ENCODE assay signal across 18 cellular contexts in genomic region chr7:2031496-2031895, GRCh38.
A peak's percentile ranks its signal among the peaks of the same experiment; 100 is the strongest.
DNase-seq lines count a peak whose midpoint lies in the region; ATAC-seq and TF ChIP-seq lines count a peak whose summit lies in the region.
"Had no signal": no experiment of that assay in that cellular context is flagged by ENCODE, and none has a peak within 500 bp of the region (broad histone marks: within the 10 kb centered on the region; RNA-seq: fewer than 3 reads in every experiment).

No MANE protein-coding gene starts in this region.

- peaks cover 32% of the 10 kb centered on the region for H3K4me1 Mint-ChIP-seq in activated naive CD4-positive, alpha-beta T cell treated with anti-CD3 and anti-CD28 coated beads, Interleukin-2, amount 50 U/mL, for 24 hours
- peaks cover 18% of the 10 kb centered on the region for H3K4me1 Mint-ChIP-seq in activated T-helper 17 cell treated with anti-CD3 and anti-CD28 coated beads, Interleukin-2, amount 50 U/mL, for 72 hours
- peaks cover 38% of the 10 kb centered on the region for H3K4me1 Mint-ChIP-seq in stimulated activated memory B cell treated with anti-CD40 and anti-IgM and Interleukin-4, amounts not matched to agents 10 μg/mL and 1 μg/mL and 100 μg/mL, for 72 hours

- no peak overlapping the region for H3K27ac ChIP-seq in lower lobe of right lung
- H3K27ac ChIP-seq: dorsolateral prefrontal cortex, RWPE1, transverse colon had no signal

- peaks cover 12% of the 10 kb centered on the region for H3K9me3 Mint-ChIP-seq in activated naive CD4-positive, alpha-beta T cell treated with anti-CD3 and anti-CD28 coated beads, Interleukin-2, amount 50 U/mL, for 24 hours
- H3K9me3 Mint-ChIP-seq in activated T-helper 17 cell treated with anti-CD3 and anti-CD28 coated beads, Interleukin-2, amount 50 U/mL, for 72 hours, result peaks cover 20% of the 10 kb centered on the region
- H3K9me3 Mint-ChIP-seq in stimulated activated memory B cell treated with anti-CD40 and anti-IgM and Interleukin-4, amounts not matched to agents 10 μg/mL and 1 μg/mL and 100 μg/mL, for 72 hours, result peaks cover 15% of the 10 kb centered on the region

- no peaks in the 10 kb centered on the region for H3K27me3 Mint-ChIP-seq in activated naive CD4-positive, alpha-beta T cell treated with anti-CD3 and anti-CD28 coated beads, Interleukin-2, amount 50 U/mL, for 24 hours
- H3K27me3 Mint-ChIP-seq in activated T-helper 17 cell treated with anti-CD3 and anti-CD28 coated beads, Interleukin-2, amount 50 U/mL, for 72 hours, result no peaks in the 10 kb centered on the region
- no peaks in the 10 kb centered on the region for H3K27me3 Mint-ChIP-seq in stimulated activated memory B cell treated with anti-CD40 and anti-IgM and Interleukin-4, amounts not matched to agents 10 μg/mL and 1 μg/mL and 100 μg/mL, for 72 hours

- no peaks in the 10 kb centered on the region for H3K36me3 ChIP-seq in lower lobe of right lung
- H3K36me3 ChIP-seq: transverse colon had no signal

- no peak for DNase-seq in activated naive CD4-positive, alpha-beta T cell (lab: John Stamatoyannopoulos, UW)
- DNase-seq in lower lobe of right lung (peak; percentile 20), T-helper 9 cell (no peak), NCI-H1417 treated with DMSO at 0.1 percent for 48 hours (lab: John Stamatoyannopoulos, UW) (no peak)
- DNase-seq: activated CD4-positive, alpha-beta T cell treated with anti-CD3 and anti-CD28 coated beads for 4 hours; activated T-cell treated with anti-CD3 and anti-CD28 coated beads, Interleukin-2, amount 50 U/mL, for 72 hours; kidney glomerular epithelial cell; MM.1S; NCI-H2081 treated with DMSO at 0.1 percent for 48 hours; NCI-H748 treated with DMSO at 0.1 percent for 48 hours; stimulated activated CD4-positive, alpha-beta T cell treated with anti-CD3 and anti-CD28 coated beads, Interleukin-2, amount 100 ng/mL, for 48 hours; transverse colon had no signal

- no peak overlapping the region for H3K27ac Mint-ChIP-seq in activated naive CD4-positive, alpha-beta T cell treated with anti-CD3 and anti-CD28 coated beads, Interleukin-2, amount 50 U/mL, for 24 hours
- peak overlapping the region; percentile 43 for H3K27ac Mint-ChIP-seq in activated T-helper 17 cell treated with anti-CD3 and anti-CD28 coated beads, Interleukin-2, amount 50 U/mL, for 72 hours
- peak overlapping the region; percentile 52 for H3K27ac Mint-ChIP-seq in stimulated activated memory B cell treated with anti-CD40 and anti-IgM and Interleukin-4, amounts not matched to agents 10 μg/mL and 1 μg/mL and 100 μg/mL, for 72 hours
- H3K27ac Mint-ChIP-seq: activated T-cell treated with anti-CD3 and anti-CD28 coated beads, Interleukin-2, amount 50 U/mL, for 72 hours had no signal

- intact Hi-C loops in lower lobe of right lung (cut with DNase I), result no loop called here

- no peaks in the 10 kb centered on the region for H3K27me3 ChIP-seq in lower lobe of right lung (ENCODE audit: low read depth)
- H3K27me3 ChIP-seq: dorsolateral prefrontal cortex, transverse colon had no signal

- peaks cover 20% of the 10 kb centered on the region for H3K36me3 Mint-ChIP-seq in activated naive CD4-positive, alpha-beta T cell treated with anti-CD3 and anti-CD28 coated beads, Interleukin-2, amount 50 U/mL, for 24 hours
- H3K36me3 Mint-ChIP-seq in activated T-helper 17 cell treated with anti-CD3 and anti-CD28 coated beads, Interleukin-2, amount 50 U/mL, for 72 hours (ENCODE audit: low read depth), result peaks cover 9% of the 10 kb centered on the region
- H3K36me3 Mint-ChIP-seq in stimulated activated memory B cell treated with anti-CD40 and anti-IgM and Interleukin-4, amounts not matched to agents 10 μg/mL and 1 μg/mL and 100 μg/mL, for 72 hours, result peaks cover 68% of the 10 kb centered on the region

- no peak for TF ChIP-seq CTCF in lower lobe of right lung (IDR thresholded peaks at IDR 0.05)

- H3K9me3 ChIP-seq in lower lobe of right lung, result peaks cover 15% of the 10 kb centered on the region

- no peak overlapping the region for H3K4me3 ChIP-seq in lower lobe of right lung
- H3K4me3 ChIP-seq: dorsolateral prefrontal cortex, transverse colon had no signal

- H3K4me1 ChIP-seq in lower lobe of right lung, result no peaks in the 10 kb centered on the region

- H3K4me3 Mint-ChIP-seq in activated naive CD4-positive, alpha-beta T cell treated with anti-CD3 and anti-CD28 coated beads, Interleukin-2, amount 50 U/mL, for 24 hours, result peak overlapping the region; percentile 19
- H3K4me3 Mint-ChIP-seq in activated T-helper 17 cell treated with anti-CD3 and anti-CD28 coated beads, Interleukin-2, amount 50 U/mL, for 72 hours, result no peak overlapping the region
- no peak overlapping the region for H3K4me3 Mint-ChIP-seq in stimulated activated memory B cell treated with anti-CD40 and anti-IgM and Interleukin-4, amounts not matched to agents 10 μg/mL and 1 μg/mL and 100 μg/mL, for 72 hours

- ATAC-seq in activated T-helper 17 cell treated with anti-CD3 and anti-CD28 coated beads, Interleukin-2, amount 50 U/mL, for 72 hours (replicated peaks), result no peak
- ATAC-seq in lower lobe of right lung (no peak), GM21381 (IDR thresholded peaks at IDR 0.05; ENCODE audit: unreplicated experiment) (no peak)
- no peak for ATAC-seq in stimulated activated memory B cell treated with anti-CD40 and anti-IgM and Interleukin-4, amounts not matched to agents 10 μg/mL and 1 μg/mL and 100 μg/mL, for 72 hours
